ENCODE assay signal across 8 cellular contexts in genomic region chr17:47276868-47277267, GRCh38. TPM values are rescaled to one million over a fixed set of nuclear protein-coding genes. Genes with fewer than 3 reads are reported as not detected.
DNase-seq lines count a peak whose midpoint lies in the region; ATAC-seq and TF ChIP-seq lines count a peak whose summit lies in the region.

No MANE protein-coding gene starts in this region.

- CTCF ChIA-PET in A673 (lab: Charles Lee), result no interaction called here

- H3K9me3 ChIP-seq in A673 (ENCODE audit: low read depth, low read length, poor library complexity, severe bottlenecking), result no peaks in the 10 kb centered on the region

- no peaks in the 10 kb centered on the region for H3K36me3 ChIP-seq in A673 (ENCODE audit: insufficient read depth, low read length, poor library complexity, severe bottlenecking)

- H3K4me1 ChIP-seq in A673 (ENCODE audit: insufficient read depth, low read length, poor library complexity, severe bottlenecking), result peaks cover 4% of the 10 kb centered on the region

- intact Hi-C loops in A673 (cut with micrococcal nuclease; ENCODE audit: unreplicated experiment), result no loop called here

- no peak overlapping the region for H3K4me3 ChIP-seq in A673 (ENCODE audit: low read depth, low read length, poor library complexity, severe bottlenecking)

- ATAC-seq in HG03196 (IDR thresholded peaks at IDR 0.05; ENCODE audit: unreplicated experiment), result no peak
- ATAC-seq in HG02970 (IDR thresholded peaks at IDR 0.05; ENCODE audit: low FRiP score, unreplicated experiment), result no peak
- ATAC-seq in HG03521 (IDR thresholded peaks at IDR 0.05; ENCODE audit: unreplicated experiment), result no peak

- TF ChIP-seq CTCF in A673 (conservative IDR thresholded peaks at IDR 0.05; ENCODE audit: low read depth, low read length), result no peak

- BruUV-seq in A673 (replicated peaks; lab: Mats Ljungman, UMichigan), result no TSS peak

- POLR2A ChIA-PET in A673 (lab: Charles Lee; ENCODE audit: low non-redundant PET), result no interaction called here

- DNase-seq in A673 (ENCODE audit: low spot score) (peak; percentile 60), NCI-H146 treated with DMSO at 0.1 percent for 48 hours (lab: John Stamatoyannopoulos, UW; ENCODE audit: unreplicated experiment) (peak; percentile 30), lung microvascular endothelial cell (ENCODE audit: low read depth in 2 of 2) (peak; percentile 81 to 90), NOMO-1 treated with dmso at 0.1 percent for 144 hours (lab: John Stamatoyannopoulos, UW; ENCODE audit: unreplicated experiment) (no peak)

- H3K27ac ChIP-seq in A673 (ENCODE audit: low read depth, low read length, poor library complexity, severe bottlenecking) (no peak overlapping the region), cingulate gyrus (ENCODE audit: low read depth, low read length) (peak overlapping the region; percentile 22)

- H3K27me3 ChIP-seq in A673 (replicated peaks; ENCODE audit: insufficient read depth, low read depth, low read length, poor library complexity), result no peaks in the 10 kb centered on the region

RNA-seq across cellular contexts. Expression of gene ITGB3, which starts 23.2 kb away (rescaled TPM):
- total RNA-seq in A673 (2021) (not detected in 2 replicates), lung microvascular endothelial cell (65.7 and 126 TPM in 2 replicates)

RNA-seq across cellular contexts. Expression of gene EFCAB13, which starts 46.9 kb away (rescaled TPM):
- 0.66 TPM in 1 of 2 replicates, not detected in the other for total RNA-seq in A673 (2021)
- 2.4 and 6.2 TPM in 2 replicates for total RNA-seq in lung microvascular endothelial cell

Comparison
In these comparisons a context has a peak if more than half of its experiments do, and no peak if none do; other contexts are left out.
1. RNA of gene ITGB3, which starts 23.2 kb away (total RNA-seq): 65.7 to 126 TPM in lung microvascular endothelial cell; not detected in A673; every median in the first group is over 10 times any median in the second.